ENCODE assay signal across 1 cellular context in genomic region chr1:107680579-107680985, GRCh38.
TF ChIP-seq lines count a peak whose summit lies in the region.

No MANE protein-coding gene starts in this region.

TF ChIP-seq in HepG2, 621 proteins besides CTCF, POLR2A, EP300 and RAD21 (continued from another document and continues in another):
- no peak for TF ChIP-seq ZNF646 (CRISPR knock-in tag; IDR thresholded peaks at IDR 0.05)
- TF ChIP-seq HDAC2 (CRISPR knock-in tag; IDR thresholded peaks at IDR 0.05) = peak; percentile 58; the same call in 1 of the 2 replicates
- TF ChIP-seq NKX3-1 (CRISPR knock-in tag; IDR thresholded peaks at IDR 0.05) = peak; percentile 16; the same call in 1 of the 2 replicates
- 0 out of 2 replicates have a peak, but pooled peaks have one; percentile 22 for TF ChIP-seq KMT2A (CRISPR knock-in tag; IDR thresholded peaks at IDR 0.05)
- no peak for TF ChIP-seq PPARG (CRISPR knock-in tag; conservative IDR thresholded peaks at IDR 0.05)
- 0 out of 2 replicates have a peak, but pooled peaks have one; percentile 10 for TF ChIP-seq KDM3A (CRISPR knock-in tag; IDR thresholded peaks at IDR 0.05; ENCODE audit: low read depth)
- TF ChIP-seq ZBTB2 (CRISPR knock-in tag; IDR thresholded peaks at IDR 0.05; ENCODE audit: low read depth) = no peak
- TF ChIP-seq ZNF232 (CRISPR knock-in tag; IDR thresholded peaks at IDR 0.05; ENCODE audit: borderline replicate concordance) = no peak
- 0 out of 2 replicates have a peak, but pooled peaks have one; percentile 42 for TF ChIP-seq MEIS2 (CRISPR knock-in tag; IDR thresholded peaks at IDR 0.05)
- no peak for TF ChIP-seq MNT (IDR thresholded peaks at IDR 0.05)
- peak; percentile 58 for TF ChIP-seq FOXO1 (CRISPR knock-in tag; IDR thresholded peaks at IDR 0.05)
- peak in 1 of 2 experiments; percentile 7; a peak in 1 of 4 replicates for TF ChIP-seq KLF16 (CRISPR knock-in tag; IDR thresholded peaks at IDR 0.05)
- TF ChIP-seq FOXK1 (CRISPR knock-in tag; IDR thresholded peaks at IDR 0.05; ENCODE audit: borderline replicate concordance, low read depth) = peak; percentile 22; the same call in 1 of the 2 replicates
- TF ChIP-seq ZNF451 (CRISPR knock-in tag; IDR thresholded peaks at IDR 0.05) = no peak
- TF ChIP-seq TRIM22 (IDR thresholded peaks at IDR 0.05) = no peak
- no peak for TF ChIP-seq ZNF224 (CRISPR knock-in tag; IDR thresholded peaks at IDR 0.05)
- no peak for TF ChIP-seq CHD2 (IDR thresholded peaks at IDR 0.05; ENCODE audit: low read depth, low read length)
- TF ChIP-seq ZNF160 (CRISPR knock-in tag; IDR thresholded peaks at IDR 0.05) = no peak; the same call in 1 of the 2 replicates
- no peak for TF ChIP-seq FUBP1 (CRISPR knock-in tag; IDR thresholded peaks at IDR 0.05; ENCODE audit: borderline replicate concordance)
- TF ChIP-seq MED13 (CRISPR knock-in tag; IDR thresholded peaks at IDR 0.05) = no peak
- no peak for TF ChIP-seq GLI4 (CRISPR knock-in tag; IDR thresholded peaks at IDR 0.05; ENCODE audit: borderline replicate concordance)
- no peak for TF ChIP-seq GABPA (IDR thresholded peaks at IDR 0.05; ENCODE audit: low read depth, low read length)
- TF ChIP-seq GABPA (CRISPR knock-in tag; IDR thresholded peaks at IDR 0.05; ENCODE audit: low read depth) = 0 out of 2 replicates have a peak, but pooled peaks have one; percentile 7
- TF ChIP-seq THAP11 (CRISPR knock-in tag; IDR thresholded peaks at IDR 0.05) = no peak
- no peak for TF ChIP-seq ZSCAN9 (CRISPR knock-in tag; IDR thresholded peaks at IDR 0.05; ENCODE audit: borderline replicate concordance)
- no peak for TF ChIP-seq ZNF431 (CRISPR knock-in tag; IDR thresholded peaks at IDR 0.05; ENCODE audit: borderline replicate concordance, low read depth)
- peak; percentile 46; the same call in 1 of the 2 replicates for TF ChIP-seq ZFX (CRISPR knock-in tag; IDR thresholded peaks at IDR 0.05; ENCODE audit: low read depth)
- no peak for TF ChIP-seq NFYB (CRISPR knock-in tag; IDR thresholded peaks at IDR 0.05)
- no peak for TF ChIP-seq TBL1XR1 (IDR thresholded peaks at IDR 0.05; ENCODE audit: borderline replicate concordance, low read length, partially characterized antibody)
- TF ChIP-seq ZNF674 (CRISPR knock-in tag; IDR thresholded peaks at IDR 0.05; ENCODE audit: low read depth) = no peak
- peak; percentile 16; the same call in 1 of the 2 replicates for TF ChIP-seq MED1 (CRISPR knock-in tag; IDR thresholded peaks at IDR 0.05)
- TF ChIP-seq SOX13 (IDR thresholded peaks at IDR 0.05) = no peak; the same call in 1 of the 2 replicates
- TF ChIP-seq SOX13 (CRISPR knock-in tag; conservative IDR thresholded peaks at IDR 0.05 in 1 of 2, IDR thresholded peaks at IDR 0.05 in 1 of 2) = peak in 1 of 2 experiments; percentile 12; a peak in 2 of 4 replicates
- TF ChIP-seq SALL1 (CRISPR knock-in tag; IDR thresholded peaks at IDR 0.05) = peak; percentile 71
- TF ChIP-seq ARNTL (CRISPR knock-in tag; IDR thresholded peaks at IDR 0.05) = no peak
- TF ChIP-seq RFX5 (IDR thresholded peaks at IDR 0.05; ENCODE audit: low read depth, low read length) = no peak
- peak; percentile 82 for TF ChIP-seq TEAD3 (CRISPR knock-in tag; optimal IDR thresholded peaks at IDR 0.05; ENCODE audit: borderline replicate concordance)
- peak; percentile 68; the same call in 1 of the 2 replicates for TF ChIP-seq RFXAP (CRISPR knock-in tag; IDR thresholded peaks at IDR 0.05; ENCODE audit: borderline replicate concordance)
- TF ChIP-seq ZHX2 (IDR thresholded peaks at IDR 0.05; ENCODE audit: low read depth) = no peak
- TF ChIP-seq ZHX2 (CRISPR knock-in tag; IDR thresholded peaks at IDR 0.05; ENCODE audit: borderline replicate concordance) = peak; percentile 52; the same call in 1 of the 2 replicates
- 0 out of 2 replicates have a peak, but pooled peaks have one; percentile 33 for TF ChIP-seq ZBTB37 (CRISPR knock-in tag; IDR thresholded peaks at IDR 0.05)
- TF ChIP-seq ZNF326 (CRISPR knock-in tag; IDR thresholded peaks at IDR 0.05; ENCODE audit: borderline replicate concordance) = no peak
- TF ChIP-seq ATF3 (CRISPR knock-in tag; IDR thresholded peaks at IDR 0.05) = no peak
- no peak for TF ChIP-seq NFYC (CRISPR knock-in tag; IDR thresholded peaks at IDR 0.05)
